In genomic region chr15:80099246-80099645, GRCh38 we compare ENCODE assay signal across 13 cellular contexts. TPM values are rescaled to one million over a fixed set of nuclear protein-coding genes. Genes with fewer than 3 reads are reported as not detected.
DNase-seq lines count a peak whose midpoint lies in the region; ATAC-seq, FAIRE-seq and TF ChIP-seq lines count a peak whose summit lies in the region.
"Had no signal": no experiment of that assay in that cellular context is flagged by ENCODE, and none has a peak within 500 bp of the region (broad histone marks: within the 10 kb centered on the region; RNA-seq: fewer than 3 reads in every experiment).

No MANE protein-coding gene starts in this region.

- CTCF ChIA-PET in GM12878 (lab: Yijun Ruan, JAX), result no interaction called here

- RAD21 ChIA-PET in GM12878 (lab: Charles Lee; ENCODE audit: unreplicated experiment), result interaction anchor here (1.4 kb wide), 2 partner anchors 38 to 132 kb away, joined by 3 to 4 read pairs; no protein-coding TSS in a partner anchor

- H3K9ac ChIP-seq in GM12878 (ENCODE audit: control insufficient read depth, insufficient read depth, low read length), result no peak overlapping the region; the same call in 1 of the 2 replicates

- in situ Hi-C loops in GM12878 (cut with MboI), result no loop called here

- peak; percentile 54 for ATAC-seq in GM21360 (IDR thresholded peaks at IDR 0.05; ENCODE audit: unreplicated experiment)
- peak; percentile 49 for ATAC-seq in HG03095 (IDR thresholded peaks at IDR 0.05; ENCODE audit: unreplicated experiment)
- peak; percentile 73 for ATAC-seq in GM12878
- no peak for ATAC-seq in HG02623 (IDR thresholded peaks at IDR 0.05; ENCODE audit: unreplicated experiment)
- ATAC-seq: activated T-cell treated with anti-CD3 and anti-CD28 coated beads, Interleukin-2, amount 50 U/mL, for 4 hours had no signal

- H3K9me3 Mint-ChIP-seq in type B pancreatic cell, result peaks cover 4% of the 10 kb centered on the region
- H3K9me3 Mint-ChIP-seq in activated T-helper 1 cell treated with anti-CD3 and anti-CD28 coated beads, Interleukin-12 subunit alpha, Interleukin-12 subunit beta, Interleukin-2, Interleukin-4 antibody, amounts not matched to agents 30 ng/mL and 10 ng/mL and 1 ng/mL, durations not matched to agents 14 hours and 24 hours and 36 hours, result no peaks in the 10 kb centered on the region
- H3K9me3 Mint-ChIP-seq: activated T-cell treated with anti-CD3 and anti-CD28 coated beads, Interleukin-2, amount 50 U/mL, for 4 hours; central memory CD8-positive, alpha-beta T cell had no signal

- H3K27ac ChIP-seq in GM12878 (ENCODE audit: control insufficient read depth, insufficient read depth), result peak overlapping the region; percentile 64

- SMC1A ChIA-PET in GM12878 (lab: Charles Lee; ENCODE audit: uncharacterized antibody, unreplicated experiment), result interaction anchor here (0.9 to 2.3 kb wide), 9 partner anchors 9 to 81 kb away, joined by 3 to 9 read pairs (median 4); no protein-coding TSS in a partner anchor

- H3K4me3 ChIP-seq in GM08714 (ENCODE audit: low read length), result peak overlapping the region; percentile 33
- peak overlapping the region; percentile 51 for H3K4me3 ChIP-seq in GM12878

- H3K4me3 Mint-ChIP-seq in type B pancreatic cell, result no peak overlapping the region
- H3K4me3 Mint-ChIP-seq in activated T-helper 1 cell treated with anti-CD3 and anti-CD28 coated beads, Interleukin-12 subunit alpha, Interleukin-12 subunit beta, Interleukin-2, Interleukin-4 antibody, amounts not matched to agents 30 ng/mL and 10 ng/mL and 1 ng/mL, durations not matched to agents 14 hours and 24 hours and 36 hours, result no peak overlapping the region
- H3K4me3 Mint-ChIP-seq: activated T-cell treated with anti-CD3 and anti-CD28 coated beads, Interleukin-2, amount 50 U/mL, for 4 hours; central memory CD8-positive, alpha-beta T cell had no signal

- WGBS in GM12878 (ENCODE audit: insufficient coverage, insufficient replicate concordance, low lambda C conversion rate, missing lambda C conversion rate), result 0% methylated on average over 4 of the region's 4 CpGs

- no peaks in the 10 kb centered on the region for H3K27me3 Mint-ChIP-seq in type B pancreatic cell
- H3K27me3 Mint-ChIP-seq in activated T-helper 1 cell treated with anti-CD3 and anti-CD28 coated beads, Interleukin-12 subunit alpha, Interleukin-12 subunit beta, Interleukin-2, Interleukin-4 antibody, amounts not matched to agents 30 ng/mL and 10 ng/mL and 1 ng/mL, durations not matched to agents 14 hours and 24 hours and 36 hours (ENCODE audit: insufficient read depth), result no peaks in the 10 kb centered on the region
- H3K27me3 Mint-ChIP-seq: central memory CD8-positive, alpha-beta T cell had no signal

- peaks cover 63% of the 10 kb centered on the region for H3K79me2 ChIP-seq in GM12878 (ENCODE audit: control insufficient read depth, insufficient read depth, low read length)

- TF ChIP-seq CTCF in GM12878 (IDR thresholded peaks at IDR 0.05 in 2 of 3, conservative IDR thresholded peaks at IDR 0.05 in 1 of 3; ENCODE audit: control insufficient read depth in 2 of 3, extremely low read depth in 1 of 3, insufficient read depth in 1 of 3, low read depth in 3 of 3, low read length in 3 of 3) (no peak), type B pancreatic cell (conservative IDR thresholded peaks at IDR 0.05) (no peak)

- intact Hi-C loops in GM12878 (cut with micrococcal nuclease; ENCODE audit: unreplicated experiment), result no loop called here
- intact Hi-C loops in activated T-helper 1 cell treated with anti-CD3 and anti-CD28 coated beads, Interleukin-12 subunit alpha, Interleukin-12 subunit beta, Interleukin-2, Interleukin-4 antibody, amounts not matched to agents 30 ng/mL and 10 ng/mL and 1 ng/mL, durations not matched to agents 14 hours and 24 hours and 36 hours (cut with micrococcal nuclease), result no loop called here

- peak overlapping the region; percentile 88 for H3K4me2 ChIP-seq in GM12878 (ENCODE audit: control insufficient read depth, insufficient read depth)

- TF ChIP-seq RAD21 in GM12878 (IDR thresholded peaks at IDR 0.05; ENCODE audit: insufficient read depth, low read depth, low read length), result no peak

- H2AFZ ChIP-seq in GM12878 (ENCODE audit: control insufficient read depth, low read depth, low read length), result no peak overlapping the region

- DNase-seq in GM12878 (ENCODE audit: low read depth, low spot score), result no peak
- DNase-seq in stimulated activated CD4-positive, alpha-beta T cell treated with anti-CD3 and anti-CD28 coated beads, Interleukin-15, amount 100 ng/mL, for 24 hours, result no peak
- no peak for DNase-seq in type B pancreatic cell (ENCODE audit: extremely low spot score, unreplicated experiment)
- no peak for DNase-seq in activated T-helper 1 cell treated with anti-CD3 and anti-CD28 coated beads, Interleukin-12 subunit alpha, Interleukin-12 subunit beta, Interleukin-2, Interleukin-4 antibody, amounts not matched to agents 30 ng/mL and 10 ng/mL and 1 ng/mL, durations not matched to agents 14 hours and 24 hours and 36 hours (ENCODE audit: low spot score)
- DNase-seq: activated T-cell treated with anti-CD3 and anti-CD28 coated beads, Interleukin-2, amount 50 U/mL, for 4 hours; NCI-H187; stimulated activated CD4-positive, alpha-beta T cell treated with anti-CD3 and anti-CD28 coated beads, Interleukin-4, amount 100 ng/mL, for 24 hours; substantia nigra had no signal

- peaks cover 14% of the 10 kb centered on the region for H3K4me1 ChIP-seq in GM12878 (ENCODE audit: control insufficient read depth, insufficient read depth, low read length)

- H3K36me3 ChIP-seq in GM12878 (ENCODE audit: control insufficient read depth in 2 of 2, insufficient read depth in 2 of 2, low read length in 1 of 2), result peaks cover 0 to 8% of the 10 kb centered on the region in 2 experiments; a peak in 2 of 4 replicates

- peaks cover 27% of the 10 kb centered on the region for H3K4me1 Mint-ChIP-seq in type B pancreatic cell (ENCODE audit: unreplicated experiment)
- peaks cover 15% of the 10 kb centered on the region for H3K4me1 Mint-ChIP-seq in activated T-helper 1 cell treated with anti-CD3 and anti-CD28 coated beads, Interleukin-12 subunit alpha, Interleukin-12 subunit beta, Interleukin-2, Interleukin-4 antibody, amounts not matched to agents 30 ng/mL and 10 ng/mL and 1 ng/mL, durations not matched to agents 14 hours and 24 hours and 36 hours (ENCODE audit: low read depth)

- H4K20me1 ChIP-seq in GM12878 (ENCODE audit: control insufficient read depth, insufficient read depth), result no peaks in the 10 kb centered on the region

- TF ChIP-seq EP300 in GM12878 (IDR thresholded peaks at IDR 0.05; ENCODE audit: borderline replicate concordance in 1 of 2, control insufficient read depth in 1 of 2, low read depth in 2 of 2, low read length in 2 of 2), result no peak

- peaks cover 7% of the 10 kb centered on the region for H3K36me3 Mint-ChIP-seq in type B pancreatic cell
- H3K36me3 Mint-ChIP-seq in activated T-helper 1 cell treated with anti-CD3 and anti-CD28 coated beads, Interleukin-12 subunit alpha, Interleukin-12 subunit beta, Interleukin-2, Interleukin-4 antibody, amounts not matched to agents 30 ng/mL and 10 ng/mL and 1 ng/mL, durations not matched to agents 14 hours and 24 hours and 36 hours (ENCODE audit: low read depth), result peaks cover 7% of the 10 kb centered on the region

- TF ChIP-seq POLR2A in GM12878 (IDR thresholded peaks at IDR 0.05; ENCODE audit: low read depth, low read length), result no peak

- peak; percentile 77 for FAIRE-seq in GM12878 (lab: Jason Lieb, UNC)

- no peaks in the 10 kb centered on the region for H3K9me3 ChIP-seq in GM12878 (replicated peaks; ENCODE audit: control insufficient read depth, insufficient read depth, low read length)

- BruUV-seq in GM12878 (replicated peaks; lab: Mats Ljungman, UMichigan), result no TSS peak

- POLR2A ChIA-PET in GM12878 (lab: Charles Lee), result interaction anchor here (0.7 to 1.7 kb wide), 3 partner anchors 10 to 15 kb away, joined by 3 to 5 read pairs (median 4); no protein-coding TSS in a partner anchor

- H3K27ac Mint-ChIP-seq in type B pancreatic cell, result no peak overlapping the region
- H3K27ac Mint-ChIP-seq in activated T-helper 1 cell treated with anti-CD3 and anti-CD28 coated beads, Interleukin-12 subunit alpha, Interleukin-12 subunit beta, Interleukin-2, Interleukin-4 antibody, amounts not matched to agents 30 ng/mL and 10 ng/mL and 1 ng/mL, durations not matched to agents 14 hours and 24 hours and 36 hours, result no peak overlapping the region

- H3K27me3 ChIP-seq in GM12878 (replicated peaks in 1 of 2; ENCODE audit: control insufficient read depth in 2 of 2, insufficient read depth in 2 of 2, low read length in 1 of 2), result no peaks in the 10 kb centered on the region

RNA-seq across cellular contexts. Expression of gene ZFAND6, which starts 39.8 kb away (rescaled TPM):
- 199 and 207 TPM in 2 replicates for total RNA-seq in GM12878 (2013; cell fraction: nucleolus; rRNA removed)
- total RNA-seq in GM12878 (2014; rRNA removed), result 166 and 179 TPM in 2 replicates
- total RNA-seq in GM12878 (2014; rRNA removed; fragmentation: Illumina TruSeq; extraction: Trizol), result 128 and 131 TPM in 2 replicates
- total RNA-seq in GM12878 (2021), result 71.2 and 78.9 TPM in 2 replicates
- polyA plus RNA-seq in GM12878 (2011; ENCODE audit: low read depth), result 32.5 TPM
- 162 and 175 TPM in 2 replicates for polyA plus RNA-seq in GM12878 (2011; rRNA removed)
- polyA plus RNA-seq in GM12878 (2011; cell fraction: cytosol; rRNA removed), result 103 and 115 TPM in 2 replicates
- 65.6 and 69.8 TPM in 2 replicates for polyA plus RNA-seq in GM12878 (2011; cell fraction: nucleus; rRNA removed)
- polyA plus RNA-seq in GM12878 (2012), result 47.6 and 57.5 TPM in 2 replicates
- 118 and 150 TPM in 2 replicates for polyA plus RNA-seq in GM12878 (2014; fragmentation: Illumina TruSeq; extraction: Trizol)
- 100 to 1,000 TPM in 1 of 2 experiments, 10 to 100 TPM in 1; 98.1 to 111 TPM for polyA plus RNA-seq in GM12878 (2014; fragmentation: Nextera tagmentation; extraction: Ambion mirVana)
- 142 and 169 TPM in 2 replicates for polyA plus RNA-seq in GM12878 (2014; rRNA removed)
- polyA plus RNA-seq in GM12878 (2016; fragmentation: Nextera tagmentation; extraction: Ambion mirVana), result 100 to 1,000 TPM; 171 to 173 TPM
- polyA minus RNA-seq in GM12878 (2011; rRNA and poly(A)+ RNA removed), result 130 and 193 TPM in 2 replicates
- polyA minus RNA-seq in GM12878 (2011; cell fraction: cytosol; rRNA and poly(A)+ RNA removed), result 54.8 and 59.5 TPM in 2 replicates
- polyA minus RNA-seq in GM12878 (2011; cell fraction: nucleus; rRNA and poly(A)+ RNA removed), result 57.8 and 77.6 TPM in 2 replicates
- total RNA-seq in type B pancreatic cell (ENCODE audit: low replicate concordance), result 59.6 and 64.3 TPM in 2 replicates
- 43.3 and 50.3 TPM in 2 replicates for total RNA-seq in activated T-helper 1 cell treated with anti-CD3 and anti-CD28 coated beads, Interleukin-12 subunit alpha, Interleukin-12 subunit beta, Interleukin-2, Interleukin-4 antibody, amounts not matched to agents 30 ng/mL and 10 ng/mL and 1 ng/mL, durations not matched to agents 14 hours and 24 hours and 36 hours

RNA-seq across cellular contexts. Expression of gene FAH, which starts 53.6 kb away (rescaled TPM):
- total RNA-seq in GM12878 (2013; cell fraction: nucleolus; rRNA removed), result 50.5 and 53.9 TPM in 2 replicates
- total RNA-seq in GM12878 (2014; rRNA removed), result 51.9 and 55.8 TPM in 2 replicates
- total RNA-seq in GM12878 (2014; rRNA removed; fragmentation: Illumina TruSeq; extraction: Trizol), result 39.3 and 41.1 TPM in 2 replicates
- 61.5 and 67.4 TPM in 2 replicates for total RNA-seq in GM12878 (2021)
- polyA plus RNA-seq in GM12878 (2011; ENCODE audit: low read depth), result 16.4 TPM
- 22.2 and 36.3 TPM in 2 replicates for polyA plus RNA-seq in GM12878 (2011; rRNA removed)
- 43.2 and 44.7 TPM in 2 replicates for polyA plus RNA-seq in GM12878 (2011; cell fraction: cytosol; rRNA removed)
- polyA plus RNA-seq in GM12878 (2011; cell fraction: nucleus; rRNA removed), result 59.7 and 81.4 TPM in 2 replicates
- polyA plus RNA-seq in GM12878 (2012), result 33.7 and 38.4 TPM in 2 replicates
- polyA plus RNA-seq in GM12878 (2014; fragmentation: Illumina TruSeq; extraction: Trizol), result 45.7 and 54.8 TPM in 2 replicates
- 100 to 1,000 TPM; 117 to 121 TPM for polyA plus RNA-seq in GM12878 (2014; fragmentation: Nextera tagmentation; extraction: Ambion mirVana)
- 53.5 and 56.5 TPM in 2 replicates for polyA plus RNA-seq in GM12878 (2014; rRNA removed)
- polyA plus RNA-seq in GM12878 (2016; fragmentation: Nextera tagmentation; extraction: Ambion mirVana), result 10 to 100 TPM; 74.8 to 82.4 TPM
- 60.5 and 67.0 TPM in 2 replicates for polyA minus RNA-seq in GM12878 (2011; rRNA and poly(A)+ RNA removed)
- polyA minus RNA-seq in GM12878 (2011; cell fraction: cytosol; rRNA and poly(A)+ RNA removed), result 18.3 and 18.8 TPM in 2 replicates
- 20.9 and 28.2 TPM in 2 replicates for polyA minus RNA-seq in GM12878 (2011; cell fraction: nucleus; rRNA and poly(A)+ RNA removed)
- total RNA-seq in type B pancreatic cell (ENCODE audit: low replicate concordance), result 24.6 and 25.8 TPM in 2 replicates
- 78.8 and 81.4 TPM in 2 replicates for total RNA-seq in activated T-helper 1 cell treated with anti-CD3 and anti-CD28 coated beads, Interleukin-12 subunit alpha, Interleukin-12 subunit beta, Interleukin-2, Interleukin-4 antibody, amounts not matched to agents 30 ng/mL and 10 ng/mL and 1 ng/mL, durations not matched to agents 14 hours and 24 hours and 36 hours
